ENCODE assay signal across 26 cellular contexts in genomic region chr11:134800130-134800529, GRCh38.
"Had no signal": no experiment of that assay in that cellular context is flagged by ENCODE, and none has a peak within 500 bp of the region (broad histone marks: within the 10 kb centered on the region; RNA-seq: fewer than 3 reads in every experiment).

No MANE protein-coding gene starts in this region.

- H3K36me3 Mint-ChIP-seq: activated CD8-positive, alpha-beta memory T cell treated with anti-CD3 and anti-CD28 coated beads, Interleukin-2, amount 10 ng/mL, durations not matched to agents 7 days and 5 days; activated naive CD4-positive, alpha-beta T cell treated with anti-CD3 and anti-CD28 coated beads, Interleukin-2, amount 50 U/mL, for 72 hours; WTC11 had no signal

- H3K36me3 ChIP-seq: ascending aorta, Peyer's patch had no signal

- H3K4me1 Mint-ChIP-seq: activated CD8-positive, alpha-beta memory T cell treated with anti-CD3 and anti-CD28 coated beads, Interleukin-2, amount 10 ng/mL, durations not matched to agents 7 days and 5 days; activated naive CD8-positive, alpha-beta T cell treated with anti-CD3 and anti-CD28 coated beads, Interleukin-2, amount 50 U/mL, for 24 hours; central memory CD8-positive, alpha-beta T cell had no signal

- H3K9me3 Mint-ChIP-seq: activated naive CD4-positive, alpha-beta T cell treated with anti-CD3 and anti-CD28 coated beads, Interleukin-2, amount 50 U/mL, for 72 hours; activated naive CD8-positive, alpha-beta T cell treated with anti-CD3 and anti-CD28 coated beads, Interleukin-2, amount 50 U/mL, for 24 hours; activated T-cell treated with anti-CD3 and anti-CD28 coated beads, Interleukin-2, amount 50 U/mL, for 24 hours; central memory CD8-positive, alpha-beta T cell had no signal

- H3K27ac ChIP-seq: ascending aorta, body of pancreas, Peyer's patch had no signal

- H3K9me3 ChIP-seq: ascending aorta, body of pancreas, Peyer's patch had no signal

- H3K4me3 Mint-ChIP-seq: activated CD8-positive, alpha-beta memory T cell treated with anti-CD3 and anti-CD28 coated beads, Interleukin-2, amount 10 ng/mL, durations not matched to agents 7 days and 5 days; activated naive CD8-positive, alpha-beta T cell treated with anti-CD3 and anti-CD28 coated beads, Interleukin-2, amount 50 U/mL, for 24 hours; activated T-cell treated with anti-CD3 and anti-CD28 coated beads, Interleukin-2, amount 50 U/mL, for 24 hours; central memory CD8-positive, alpha-beta T cell; T-helper 17 cell; WTC11 had no signal

- H3K27me3 ChIP-seq: ascending aorta, body of pancreas, Peyer's patch had no signal

- H3K27ac Mint-ChIP-seq: activated CD8-positive, alpha-beta memory T cell treated with anti-CD3 and anti-CD28 coated beads, Interleukin-2, amount 10 ng/mL, durations not matched to agents 7 days and 5 days; activated naive CD4-positive, alpha-beta T cell treated with anti-CD3 and anti-CD28 coated beads, Interleukin-2, amount 50 U/mL, for 72 hours; activated naive CD8-positive, alpha-beta T cell treated with anti-CD3 and anti-CD28 coated beads, Interleukin-2, amount 50 U/mL, for 24 hours; activated T-cell treated with anti-CD3 and anti-CD28 coated beads, Interleukin-2, amount 50 U/mL, for 24 hours; T-helper 17 cell; WTC11 had no signal

- DNase-seq: activated CD4-positive, alpha-beta T cell treated with anti-CD3 and anti-CD28 coated beads for 48 hours; activated CD4-positive, alpha-beta T cell treated with anti-CD3 and anti-CD28 coated beads, Interleukin-2, amount 50 U/mL, for 48 hours; activated CD4-positive, CD25-positive, alpha-beta regulatory T cell treated with anti-CD3 and anti-CD28 coated beads, Interleukin-2, amount 50 U/mL, for 72 hours; activated CD8-positive, alpha-beta memory T cell treated with anti-CD3 and anti-CD28 coated beads, Interleukin-2, amount 10 ng/mL, durations not matched to agents 7 days and 5 days; activated effector memory CD4-positive, alpha-beta T cell treated with anti-CD3 and anti-CD28 coated beads, Interleukin-2, amount 50 U/mL, for 16 hours; activated naive CD4-positive, alpha-beta T cell treated with Interleukin-2 at 50 U/mL for 16 hours; activated naive CD8-positive, alpha-beta T cell treated with anti-CD3 and anti-CD28 coated beads, Interleukin-2, amount 50 U/mL, for 24 hours; activated T-cell treated with anti-CD3 and anti-CD28 coated beads, Interleukin-2, amount 50 U/mL, for 24 hours; amniotic stem cell; body of pancreas; Kasumi-1; KBM-7; NCI-H1694; NCI-H2029; NCI-H2107; NCI-H2171 treated with DMSO at 0.1 percent for 48 hours; NCI-H226; NCI-H82; Peyer's patch; SHP77 treated with DMSO at 0.1 percent for 48 hours; T-helper 17 cell; T-helper 9 cell had no signal

- H3K4me3 ChIP-seq: ascending aorta, body of pancreas, Peyer's patch had no signal

- H3K4me1 ChIP-seq: ascending aorta, body of pancreas, Peyer's patch had no signal
